16 cellular contexts compared by ENCODE assay signal in genomic region chr10:44983066-44983894, GRCh38. TPM values are rescaled to one million over a fixed set of nuclear protein-coding genes. Genes with fewer than 3 reads are reported as not detected.
DNase-seq lines count a peak whose midpoint lies in the region; ATAC-seq and TF ChIP-seq lines count a peak whose summit lies in the region.
"Had no signal": no experiment of that assay in that cellular context is flagged by ENCODE, and none has a peak within 500 bp of the region (broad histone marks: within the 10 kb centered on the region; RNA-seq: fewer than 3 reads in every experiment).

No MANE protein-coding gene starts in this region.

- H3K27ac ChIP-seq in ascending aorta, result peak overlapping the region; percentile 79 to 91
- peak overlapping the region in 11 of 12 donors; percentile 63 to 97 (median 88) for H3K27ac ChIP-seq in heart left ventricle
- no peak overlapping the region for H3K27ac ChIP-seq in neural progenitor cell
- H3K27ac ChIP-seq in upper lobe of left lung, result peak overlapping the region in 3 of 4 donors; percentile 67 to 78 (median 75)

- no peak for TF ChIP-seq CTCF in ascending aorta (IDR thresholded peaks at IDR 0.05)
- no peak for TF ChIP-seq CTCF in heart left ventricle (IDR thresholded peaks at IDR 0.05)
- TF ChIP-seq CTCF in neural progenitor cell (IDR thresholded peaks at IDR 0.05), result no peak
- no peak for TF ChIP-seq CTCF in upper lobe of left lung (IDR thresholded peaks at IDR 0.05)

- 81 to 83% (median 82%) methylated on average over 11 to 13 of the region's 13 CpGs for WGBS in heart left ventricle, 4 donors
- 87 to 93% methylated on average over 12 to 13 of the region's 13 CpGs for WGBS in upper lobe of left lung, 2 donors

- H3K27me3 ChIP-seq in ascending aorta (no peaks in the 10 kb centered on the region), heart left ventricle (no peaks in the 10 kb centered on the region), neural progenitor cell (peaks cover 13% of the 10 kb centered on the region), upper lobe of left lung (no peaks in the 10 kb centered on the region)

- no peak for TF ChIP-seq POLR2A in heart left ventricle (IDR thresholded peaks at IDR 0.05)
- no peak for TF ChIP-seq POLR2A in upper lobe of left lung (IDR thresholded peaks at IDR 0.05)

- H3K4me2 ChIP-seq in neural progenitor cell, result no peak overlapping the region

- peaks cover 0 to 2% of the 10 kb centered on the region in 2 donors for H3K36me3 ChIP-seq in ascending aorta
- H3K36me3 ChIP-seq in heart left ventricle, result peaks cover 0 to 73% (median 38%) of the 10 kb centered on the region in 9 donors
- no peaks in the 10 kb centered on the region for H3K36me3 ChIP-seq in neural progenitor cell
- peaks cover 0 to 25% (median 6%) of the 10 kb centered on the region in 4 donors for H3K36me3 ChIP-seq in upper lobe of left lung

- H3K79me2 ChIP-seq in neural progenitor cell (ENCODE audit: low read depth), result no peaks in the 10 kb centered on the region

- H3K27me3 Mint-ChIP-seq in neural progenitor cell (ENCODE audit: insufficient read depth, low read depth), result peaks cover 8% of the 10 kb centered on the region
- H3K27me3 Mint-ChIP-seq: progenitor cell of endocrine pancreas; stimulated activated naive CD8-positive, alpha-beta T cell treated with anti-CD3 and anti-CD28 coated beads, Interleukin-15, Interleukin-2, amounts not matched to agents 100 ng/mL and 50 ng/mL, for 24 hours had no signal

- H3K36me3 Mint-ChIP-seq in neural progenitor cell, result peaks cover 2% of the 10 kb centered on the region

- H3K27ac Mint-ChIP-seq in neural progenitor cell, result peak overlapping the region; percentile 76
- H3K27ac Mint-ChIP-seq: activated B cell treated with CpG ODN at 0.5 μM for 24 hours; activated T-helper 17 cell treated with anti-CD3 and anti-CD28 coated beads, Interleukin-2, amount 50 U/mL, for 72 hours; progenitor cell of endocrine pancreas; stimulated activated naive CD8-positive, alpha-beta T cell treated with anti-CD3 and anti-CD28 coated beads, Interleukin-15, Interleukin-2, amounts not matched to agents 100 ng/mL and 50 ng/mL, for 24 hours; T-helper 1 cell treated with Interleukin-12 subunit alpha and Interleukin-12 subunit beta and Interleukin-4 antibody, amounts not matched to agents 30 μg/mL and 1 μg/mL, for 36 hours had no signal

- H3K4me3 ChIP-seq in ascending aorta (no peak overlapping the region), heart left ventricle (no peak overlapping the region), neural progenitor cell (no peak overlapping the region), upper lobe of left lung (no peak overlapping the region)

- no peak for ATAC-seq in heart left ventricle
- ATAC-seq in upper lobe of left lung (ENCODE audit: low FRiP score in 2 of 2), result no peak
- no peak for ATAC-seq in stimulated activated naive CD8-positive, alpha-beta T cell treated with anti-CD3 and anti-CD28 coated beads, Interleukin-15, Interleukin-2, amounts not matched to agents 100 U/mL and 50 U/mL, for 24 hours
- no peak for ATAC-seq in HG03565 (IDR thresholded peaks at IDR 0.05; ENCODE audit: unreplicated experiment)
- no peak for ATAC-seq in HG02885 (IDR thresholded peaks at IDR 0.05; ENCODE audit: poor library complexity, unreplicated experiment)
- ATAC-seq: activated T-helper 17 cell treated with anti-CD3 and anti-CD28 coated beads, Interleukin-2, amount 50 U/mL, for 72 hours had no signal

- no peaks in the 10 kb centered on the region for H3K9me3 ChIP-seq in ascending aorta
- H3K9me3 ChIP-seq in heart left ventricle, result no peaks in the 10 kb centered on the region
- no peaks in the 10 kb centered on the region for H3K9me3 ChIP-seq in neural progenitor cell (ENCODE audit: low read depth)
- no peaks in the 10 kb centered on the region for H3K9me3 ChIP-seq in upper lobe of left lung

- no peaks in the 10 kb centered on the region for H3F3A ChIP-seq in neural progenitor cell (ENCODE audit: low read depth)

- no peak overlapping the region for H3K9ac ChIP-seq in neural progenitor cell

- DNase-seq in ascending aorta (ENCODE audit: low spot score in 2 of 2) (peak in 1 of 2 donors; percentile 63), heart left ventricle (peak in 2 of 5 donors; percentile 16 to 31), neural progenitor cell (ENCODE audit: low spot score) (no peak), upper lobe of left lung (peak in 1 of 2 donors; percentile 18)
- no peak for DNase-seq in stimulated activated naive CD8-positive, alpha-beta T cell treated with anti-CD3 and anti-CD28 coated beads, Interleukin-15, Interleukin-2, amounts not matched to agents 100 U/mL and 50 U/mL, for 24 hours
- DNase-seq: activated B cell treated with CpG ODN at 0.5 μM for 24 hours; activated CD8-positive, alpha-beta memory T cell treated with anti-CD3 and anti-CD28 coated beads for 24 hours; DMS 273 treated with DMSO at 0.1 percent for 48 hours; GF-D8; NCI-H345 had no signal

- no peaks in the 10 kb centered on the region for H3K9me3 Mint-ChIP-seq in neural progenitor cell
- H3K9me3 Mint-ChIP-seq: activated B cell treated with CpG ODN at 0.5 μM for 24 hours; activated T-helper 17 cell treated with anti-CD3 and anti-CD28 coated beads, Interleukin-2, amount 50 U/mL, for 72 hours; stimulated activated naive CD8-positive, alpha-beta T cell treated with anti-CD3 and anti-CD28 coated beads, Interleukin-15, Interleukin-2, amounts not matched to agents 100 ng/mL and 50 ng/mL, for 24 hours; T-helper 1 cell treated with Interleukin-12 subunit alpha and Interleukin-12 subunit beta and Interleukin-4 antibody, amounts not matched to agents 30 μg/mL and 1 μg/mL, for 36 hours had no signal

- H2AFZ ChIP-seq in neural progenitor cell (replicated peaks), result no peak overlapping the region

- H3K4me1 Mint-ChIP-seq in neural progenitor cell, result peaks cover 38% of the 10 kb centered on the region
- H3K4me1 Mint-ChIP-seq: activated B cell treated with CpG ODN at 0.5 μM for 24 hours; activated T-helper 17 cell treated with anti-CD3 and anti-CD28 coated beads, Interleukin-2, amount 50 U/mL, for 72 hours had no signal

- no peak for TF ChIP-seq EP300 in upper lobe of left lung (IDR thresholded peaks at IDR 0.05)

- H3K4me1 ChIP-seq in ascending aorta, result peaks cover 50 to 82% of the 10 kb centered on the region in 2 donors
- peaks cover 12 to 93% (median 80%) of the 10 kb centered on the region in 12 donors for H3K4me1 ChIP-seq in heart left ventricle
- H3K4me1 ChIP-seq in neural progenitor cell, result peaks cover 43% of the 10 kb centered on the region
- peaks cover 59 to 91% (median 72%) of the 10 kb centered on the region in 4 donors for H3K4me1 ChIP-seq in upper lobe of left lung

- H3K4me3 Mint-ChIP-seq in neural progenitor cell, result no peak overlapping the region
- H3K4me3 Mint-ChIP-seq: activated B cell treated with CpG ODN at 0.5 μM for 24 hours; activated T-helper 17 cell treated with anti-CD3 and anti-CD28 coated beads, Interleukin-2, amount 50 U/mL, for 72 hours; stimulated activated naive CD8-positive, alpha-beta T cell treated with anti-CD3 and anti-CD28 coated beads, Interleukin-15, Interleukin-2, amounts not matched to agents 100 ng/mL and 50 ng/mL, for 24 hours; T-helper 1 cell treated with Interleukin-12 subunit alpha and Interleukin-12 subunit beta and Interleukin-4 antibody, amounts not matched to agents 30 μg/mL and 1 μg/mL, for 36 hours had no signal

- no peaks in the 10 kb centered on the region for H4K20me1 ChIP-seq in neural progenitor cell (ENCODE audit: low read depth)

- intact Hi-C loops in ascending aorta (cut with DNase I) (no loop called here), heart left ventricle (cut with DNase I) (no loop called here)

RNA-seq across cellular contexts. Expression of gene DEPP1, which starts 4.7 kb away (rescaled TPM):
- 309 TPM for total RNA-seq in ascending aorta
- 10 to 100 TPM; 11.0 to 76.5 (median 22.7) TPM for total RNA-seq in heart left ventricle
- polyA plus RNA-seq in heart left ventricle, result 10 to 100 TPM; 19.1 to 37.9 TPM
- total RNA-seq in neural progenitor cell (ENCODE audit: low replicate concordance), result 0.71 TPM in 1 of 2 replicates, not detected in the other
- total RNA-seq in upper lobe of left lung, result 100 to 1,000 TPM in 3 of 6 donors, 10 to 100 TPM in 3; 42.0 to 405 (median 95.6) TPM

RNA-seq across cellular contexts. Expression of gene ZNF22, which starts 17.4 kb away (rescaled TPM):
- total RNA-seq in ascending aorta (1.6 TPM), heart left ventricle (10 to 100 TPM; 12.7 to 16.8 (median 14.6) TPM), neural progenitor cell (ENCODE audit: low replicate concordance) (60.2 and 81.0 TPM in 2 replicates), upper lobe of left lung (10 to 100 TPM in 4 of 6 donors, 1 to 10 TPM in 2; 8.4 to 26.9 (median 18.4) TPM)
- polyA plus RNA-seq in heart left ventricle, result 10 to 100 TPM; 12.6 to 17.5 TPM

RNA-seq across cellular contexts. Expression of gene RASSF4, which starts 23.7 kb away (rescaled TPM):
- total RNA-seq in ascending aorta, result 40.0 TPM
- total RNA-seq in heart left ventricle, result 100 to 1,000 TPM in 4 of 9 donors, 10 to 100 TPM in 5; 64.4 to 125 (median 89.5) TPM
- polyA plus RNA-seq in heart left ventricle, result 10 to 100 TPM; 48.3 to 66.2 TPM
- total RNA-seq in neural progenitor cell (ENCODE audit: low replicate concordance), result 3.1 and 9.7 TPM in 2 replicates
- total RNA-seq in upper lobe of left lung, result 100 to 1,000 TPM in 1 of 6 donors, 10 to 100 TPM in 5; 23.4 to 194 (median 48.0) TPM
